ENCODE assay signal across 8 cellular contexts in the genomic region with DNA sequence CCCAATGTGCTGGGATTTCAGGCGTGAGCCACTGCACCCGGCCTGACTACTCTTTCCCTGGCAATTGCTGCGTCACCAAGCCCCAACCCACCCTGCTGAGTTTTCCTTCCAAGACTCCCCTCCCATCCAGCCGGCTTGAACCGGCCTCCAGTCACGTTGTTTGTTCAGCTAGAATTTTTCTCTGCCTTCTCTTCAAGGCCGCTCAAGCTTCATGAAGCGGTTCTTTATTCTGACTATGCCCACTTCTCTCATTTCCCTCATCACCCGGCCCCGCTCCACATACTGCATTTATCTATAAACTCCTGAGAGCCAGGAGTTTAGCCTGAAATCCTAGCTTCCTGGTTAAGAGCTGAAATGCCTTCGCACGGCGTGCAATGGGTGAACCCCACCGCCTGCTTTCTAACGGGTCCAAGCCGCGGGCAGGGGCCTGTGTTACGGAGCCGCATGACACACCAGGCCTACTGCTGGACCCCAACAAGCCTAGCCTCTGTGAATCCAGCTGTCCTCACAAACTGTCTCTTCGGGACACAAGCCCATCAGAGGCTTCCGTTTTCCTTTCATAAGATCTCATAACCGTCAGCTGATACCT. TPM values are rescaled to one million over a fixed set of nuclear protein-coding genes. Genes with fewer than 3 reads are reported as not detected.
DNase-seq lines count a peak whose midpoint lies in the region; ATAC-seq and TF ChIP-seq lines count a peak whose summit lies in the region.

No MANE protein-coding gene starts in this region.

- no peak for TF ChIP-seq RAD21 in HCT116 (IDR thresholded peaks at IDR 0.05; ENCODE audit: low read depth)

- ATAC-seq in HCT116: no peak
- no peak for ATAC-seq in gastroesophageal sphincter
- ATAC-seq in omental fat pad (ENCODE audit: low FRiP score): no peak

- DNase-seq in HCT116 (ENCODE audit: low read depth, low spot score): no peak
- no peak for DNase-seq in GF-D8 (lab: John Stamatoyannopoulos, UW)
- DNase-seq in NCI-H345 treated with DMSO at 0.1 percent for 48 hours (lab: John Stamatoyannopoulos, UW; ENCODE audit: unreplicated experiment): no peak
- no peak for DNase-seq in SKM-1 (lab: John Stamatoyannopoulos, UW; ENCODE audit: unreplicated experiment)
- DNase-seq in omental fat pad (ENCODE audit: low spot score): no peak

- RAD21 ChIA-PET in HCT116 (lab: Charles Lee; ENCODE audit: low non-redundant PET in 1 of 2, low total read pairs in 2 of 2, uncharacterized antibody in 2 of 2, unreplicated experiment in 2 of 2): no interaction called here

- H3K9me3 ChIP-seq in HCT116 (ENCODE audit: control insufficient read depth in 1 of 2, insufficient read depth in 1 of 2, low read depth in 1 of 2, low read length in 2 of 2) (no peaks in the 10 kb centered on the region), gastroesophageal sphincter (no peaks in the 10 kb centered on the region)

- peak overlapping the region; percentile 83; the same call in 1 of the 2 replicates for H3K9ac ChIP-seq in HCT116 (ENCODE audit: low read length)

- H3K9me2 ChIP-seq in HCT116 (ENCODE audit: insufficient read depth): no peaks in the 10 kb centered on the region

- H3K36me3 ChIP-seq in HCT116 (ENCODE audit: control insufficient read depth in 1 of 2, insufficient read depth in 2 of 2, low read length in 2 of 2) (no peaks in the 10 kb centered on the region), gastroesophageal sphincter (no peaks in the 10 kb centered on the region)

- CTCF ChIA-PET in HCT116 (lab: Charles Lee): interaction anchor here (1.2 to 2.3 kb wide), 2 partner anchors 24 to 411 kb away, joined by 3 to 8 read pairs; no protein-coding TSS in a partner anchor

- H3K4me3 ChIP-seq in HCT116 (replicated peaks in 1 of 2; ENCODE audit: low read depth in 1 of 2, low read length in 2 of 2) (no peak overlapping the region), WI38 (ENCODE audit: low read depth, low read length) (peak overlapping the region; percentile 80), gastroesophageal sphincter (peak overlapping the region in 1 of 2 donors; percentile 70), skin epidermis (peak overlapping the region in 5 of 7 experiments; percentile 51 to 91 (median 82))

- peak overlapping the region; percentile 89; the same call in 1 of the 2 replicates for H3K4me2 ChIP-seq in HCT116 (ENCODE audit: low read length)

- intact Hi-C loops in HCT116 (cut with micrococcal nuclease): no loop called here

- no TSS peak for BruUV-seq in HCT116 (replicated peaks; lab: Mats Ljungman, UMichigan)

- H4K20me1 ChIP-seq in HCT116 (ENCODE audit: insufficient read depth): no peaks in the 10 kb centered on the region

- H3K4me1 ChIP-seq in HCT116 (ENCODE audit: control insufficient read depth in 1 of 2, insufficient read depth in 2 of 2, low read length in 2 of 2) (peaks cover 3 to 26% of the 10 kb centered on the region in 2 experiments; a peak in 3 of 4 replicates), gastroesophageal sphincter (peaks cover 0 to 20% (median 4%) of the 10 kb centered on the region in 3 donors)

- POLR2A ChIA-PET in HCT116 (lab: Charles Lee): no interaction called here

- H2AFZ ChIP-seq in HCT116 (ENCODE audit: low read depth, low read length, poor library complexity, severe bottlenecking): no peak overlapping the region

- H3K27me3 ChIP-seq in HCT116 (ENCODE audit: insufficient read depth, low read length) (no peaks in the 10 kb centered on the region), gastroesophageal sphincter (no peaks in the 10 kb centered on the region)

- TF ChIP-seq CTCF in HCT116 (IDR thresholded peaks at IDR 0.05 in 2 of 3, conservative IDR thresholded peaks at IDR 0.05 in 1 of 3; ENCODE audit: borderline replicate concordance in 1 of 3, insufficient read depth in 1 of 3, low read depth in 2 of 3, low read length in 2 of 3) (no peak), WI38 (IDR thresholded peaks at IDR 0.05; ENCODE audit: low read depth, low read length) (no peak), gastroesophageal sphincter (IDR thresholded peaks at IDR 0.05) (no peak), omental fat pad (IDR thresholded peaks at IDR 0.05) (no peak)

- peaks cover 26% of the 10 kb centered on the region; the same call in 1 of the 2 replicates for H3K79me2 ChIP-seq in HCT116 (ENCODE audit: insufficient read depth, low read length)

- H3K27ac ChIP-seq in HCT116 (ENCODE audit: low read depth, low read length) (no peak overlapping the region), gastroesophageal sphincter (peak overlapping the region in 3 of 4 donors; percentile 79 to 81 (median 80)), skin epidermis (peak overlapping the region in 9 of 21 experiments; percentile 3 to 87 (median 58))

- TF ChIP-seq POLR2A in HCT116 (IDR thresholded peaks at IDR 0.05; ENCODE audit: borderline replicate concordance, extremely low read depth, insufficient read depth, insufficient read length) (no peak), gastroesophageal sphincter (IDR thresholded peaks at IDR 0.05) (no peak)

- WGBS in gastroesophageal sphincter (ENCODE audit: low coverage in 1 of 2), 2 donors: 85 to 86% methylated on average over 7 to 12 of the region's 22 CpGs

- no peak for TF ChIP-seq EP300 in gastroesophageal sphincter (IDR thresholded peaks at IDR 0.05)

TF ChIP-seq in HCT116, 20 proteins besides CTCF, POLR2A, EP300 and RAD21 (continues in another document):
- TF ChIP-seq SRF (IDR thresholded peaks at IDR 0.05; ENCODE audit: low read depth) (no peak), EZH2 (IDR thresholded peaks at IDR 0.05) (no peak), ZFX (IDR thresholded peaks at IDR 0.05) (no peak), CEBPB (IDR thresholded peaks at IDR 0.05; ENCODE audit: low read depth) (no peak), TCF7L2 (IDR thresholded peaks at IDR 0.05; ENCODE audit: borderline replicate concordance, extremely low read depth, insufficient read depth, insufficient read length) (no peak), JUND (IDR thresholded peaks at IDR 0.05) (no peak), FOSL1 (IDR thresholded peaks at IDR 0.05; ENCODE audit: low read depth) (no peak), ELF1 (IDR thresholded peaks at IDR 0.05; ENCODE audit: borderline replicate concordance, low read depth) (no peak), EZH2phosphoT487 (IDR thresholded peaks at IDR 0.05; ENCODE audit: borderline replicate concordance) (no peak), EGR1 (IDR thresholded peaks at IDR 0.05; ENCODE audit: low read depth) (no peak)
- TF ChIP-seq, protein P1, sequence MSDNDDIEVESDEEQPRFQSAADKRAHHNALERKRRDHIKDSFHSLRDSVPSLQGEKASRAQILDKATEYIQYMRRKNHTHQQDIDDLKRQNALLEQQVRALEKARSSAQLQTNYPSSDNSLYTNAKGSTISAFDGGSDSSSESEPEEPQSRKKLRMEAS (IDR thresholded peaks at IDR 0.05): no peak
- TF ChIP-seq, protein P2, sequence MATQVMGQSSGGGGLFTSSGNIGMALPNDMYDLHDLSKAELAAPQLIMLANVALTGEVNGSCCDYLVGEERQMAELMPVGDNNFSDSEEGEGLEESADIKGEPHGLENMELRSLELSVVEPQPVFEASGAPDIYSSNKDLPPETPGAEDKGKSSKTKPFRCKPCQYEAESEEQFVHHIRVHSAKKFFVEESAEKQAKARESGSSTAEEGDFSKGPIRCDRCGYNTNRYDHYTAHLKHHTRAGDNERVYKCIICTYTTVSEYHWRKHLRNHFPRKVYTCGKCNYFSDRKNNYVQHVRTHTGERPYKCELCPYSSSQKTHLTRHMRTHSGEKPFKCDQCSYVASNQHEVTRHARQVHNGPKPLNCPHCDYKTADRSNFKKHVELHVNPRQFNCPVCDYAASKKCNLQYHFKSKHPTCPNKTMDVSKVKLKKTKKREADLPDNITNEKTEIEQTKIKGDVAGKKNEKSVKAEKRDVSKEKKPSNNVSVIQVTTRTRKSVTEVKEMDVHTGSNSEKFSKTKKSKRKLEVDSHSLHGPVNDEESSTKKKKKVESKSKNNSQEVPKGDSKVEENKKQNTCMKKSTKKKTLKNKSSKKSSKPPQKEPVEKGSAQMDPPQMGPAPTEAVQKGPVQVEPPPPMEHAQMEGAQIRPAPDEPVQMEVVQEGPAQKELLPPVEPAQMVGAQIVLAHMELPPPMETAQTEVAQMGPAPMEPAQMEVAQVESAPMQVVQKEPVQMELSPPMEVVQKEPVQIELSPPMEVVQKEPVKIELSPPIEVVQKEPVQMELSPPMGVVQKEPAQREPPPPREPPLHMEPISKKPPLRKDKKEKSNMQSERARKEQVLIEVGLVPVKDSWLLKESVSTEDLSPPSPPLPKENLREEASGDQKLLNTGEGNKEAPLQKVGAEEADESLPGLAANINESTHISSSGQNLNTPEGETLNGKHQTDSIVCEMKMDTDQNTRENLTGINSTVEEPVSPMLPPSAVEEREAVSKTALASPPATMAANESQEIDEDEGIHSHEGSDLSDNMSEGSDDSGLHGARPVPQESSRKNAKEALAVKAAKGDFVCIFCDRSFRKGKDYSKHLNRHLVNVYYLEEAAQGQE (IDR thresholded peaks at IDR 0.05; ENCODE audit: low read depth): no peak
- TF ChIP-seq, protein P3, sequence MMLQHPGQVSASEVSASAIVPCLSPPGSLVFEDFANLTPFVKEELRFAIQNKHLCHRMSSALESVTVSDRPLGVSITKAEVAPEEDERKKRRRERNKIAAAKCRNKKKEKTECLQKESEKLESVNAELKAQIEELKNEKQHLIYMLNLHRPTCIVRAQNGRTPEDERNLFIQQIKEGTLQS (IDR thresholded peaks at IDR 0.05): no peak
- TF ChIP-seq, protein P4, sequence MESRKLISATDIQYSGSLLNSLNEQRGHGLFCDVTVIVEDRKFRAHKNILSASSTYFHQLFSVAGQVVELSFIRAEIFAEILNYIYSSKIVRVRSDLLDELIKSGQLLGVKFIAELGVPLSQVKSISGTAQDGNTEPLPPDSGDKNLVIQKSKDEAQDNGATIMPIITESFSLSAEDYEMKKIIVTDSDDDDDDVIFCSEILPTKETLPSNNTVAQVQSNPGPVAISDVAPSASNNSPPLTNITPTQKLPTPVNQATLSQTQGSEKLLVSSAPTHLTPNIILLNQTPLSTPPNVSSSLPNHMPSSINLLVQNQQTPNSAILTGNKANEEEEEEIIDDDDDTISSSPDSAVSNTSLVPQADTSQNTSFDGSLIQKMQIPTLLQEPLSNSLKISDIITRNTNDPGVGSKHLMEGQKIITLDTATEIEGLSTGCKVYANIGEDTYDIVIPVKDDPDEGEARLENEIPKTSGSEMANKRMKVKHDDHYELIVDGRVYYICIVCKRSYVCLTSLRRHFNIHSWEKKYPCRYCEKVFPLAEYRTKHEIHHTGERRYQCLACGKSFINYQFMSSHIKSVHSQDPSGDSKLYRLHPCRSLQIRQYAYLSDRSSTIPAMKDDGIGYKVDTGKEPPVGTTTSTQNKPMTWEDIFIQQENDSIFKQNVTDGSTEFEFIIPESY (IDR thresholded peaks at IDR 0.05; ENCODE audit: extremely low read depth, insufficient replicate concordance, low read length): no peak

RNA-seq across cellular contexts. Expression of a gene that starts 1.0 kb away (rescaled TPM):
- total RNA-seq in HCT116 (2021; ENCODE audit: unreplicated experiment): 19.3 TPM
- polyA plus RNA-seq in HCT116 (2012): 10.4 and 10.7 TPM in 2 replicates
- 10 to 100 TPM in 3 of 4 donors, 1 to 10 TPM in 1; 9.0 to 22.6 (median 19.8) TPM for total RNA-seq in gastroesophageal sphincter
- total RNA-seq in omental fat pad: 10 to 100 TPM; 15.7 to 50.1 (median 16.4) TPM

RNA-seq across cellular contexts. Expression of a gene that starts 31.4 kb away (rescaled TPM):
- total RNA-seq in HCT116 (2021; ENCODE audit: unreplicated experiment) (0.27 TPM), gastroesophageal sphincter (1 to 10 TPM in 2 of 4 donors, under 1 TPM in 2; 0.13 to 4.4 (median 2.1) TPM), omental fat pad (1 to 10 TPM in 1 of 4 donors, under 1 TPM in 3; 0.19 to 3.8 (median 0.58) TPM)
- 0.11 and 0.25 TPM in 2 replicates for polyA plus RNA-seq in HCT116 (2012)

Comparison
In these comparisons a context has a peak if more than half of its experiments do, and no peak if none do; other contexts are left out.
1. H3K4me3 ChIP-seq: peak in WI38 (single experiment) and skin epidermis (5 of 7); none in HCT116 (0 of 2).